9 cellular contexts compared by ENCODE assay signal in the genomic region with DNA sequence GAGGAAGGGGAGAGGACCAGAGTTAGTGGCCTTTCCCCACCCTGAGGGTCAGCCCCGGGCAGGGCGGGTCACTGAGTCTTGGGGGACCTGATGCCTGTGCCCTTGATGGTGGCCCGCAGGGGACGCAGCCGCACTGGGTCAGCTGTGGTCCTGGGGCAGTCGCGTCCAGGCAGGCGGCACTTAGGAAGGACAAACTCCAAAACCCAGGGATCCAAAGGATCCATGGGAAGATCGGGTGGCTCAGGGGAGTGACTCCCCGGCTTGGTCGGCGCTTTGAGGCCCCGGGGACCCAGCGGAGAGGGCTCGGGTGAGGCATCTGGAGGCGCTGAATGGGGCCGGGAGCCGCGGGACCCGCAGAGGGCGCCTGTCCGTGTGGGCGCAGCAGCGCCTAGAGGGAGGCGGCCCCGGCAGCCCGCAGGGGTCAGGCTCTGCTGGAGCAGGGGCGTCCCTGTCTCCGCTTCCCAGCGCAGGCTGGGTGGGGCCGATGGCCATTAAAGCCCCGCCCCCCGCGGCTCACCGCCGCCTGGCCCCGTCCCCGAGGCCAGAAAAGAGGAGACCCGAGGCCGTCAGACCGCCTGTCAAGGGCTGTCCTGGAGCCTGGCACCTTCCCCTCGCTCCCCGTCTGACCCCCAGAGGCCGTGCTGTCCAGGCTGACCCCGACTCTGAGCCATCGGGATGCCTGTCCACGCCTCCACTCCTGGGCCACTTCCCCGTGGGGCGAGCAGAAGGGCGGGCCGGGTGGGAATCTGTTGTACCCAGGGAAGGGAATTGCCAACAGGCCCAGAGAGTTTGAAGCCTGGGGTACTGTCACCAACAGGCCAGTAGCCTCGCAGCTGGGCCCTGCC. TPM values are rescaled to one million over a fixed set of nuclear protein-coding genes. Genes with fewer than 3 reads are reported as not detected.
DNase-seq lines count a peak whose midpoint lies in the region; ATAC-seq and TF ChIP-seq lines count a peak whose summit lies in the region.
"Had no signal": no experiment of that assay in that cellular context is flagged by ENCODE, and none has a peak within 500 bp of the region (broad histone marks: within the 10 kb centered on the region; RNA-seq: fewer than 3 reads in every experiment).

No MANE protein-coding gene starts in this region.

- H3K9me3 ChIP-seq in gastroesophageal sphincter, result no peaks in the 10 kb centered on the region

- peak overlapping the region; percentile 97 for H3K27ac Mint-ChIP-seq in osteocyte (ENCODE audit: unreplicated experiment)

- H3K4me1 ChIP-seq in gastroesophageal sphincter, result peaks cover 0 to 56% (median 23%) of the 10 kb centered on the region in 3 donors

- no peaks in the 10 kb centered on the region for H3K9me3 Mint-ChIP-seq in osteocyte (ENCODE audit: unreplicated experiment)

- peak in 3 of 4 experiments; percentile 24 to 75 (median 50) for TF ChIP-seq CTCF in gastroesophageal sphincter (IDR thresholded peaks at IDR 0.05)
- no peak for TF ChIP-seq CTCF in osteocyte (IDR thresholded peaks at IDR 0.05)

- H3K27me3 ChIP-seq in H7 (ENCODE audit: control insufficient read depth, insufficient read depth, low read length) (peaks cover 7% of the 10 kb centered on the region; the same call in 1 of the 2 replicates), gastroesophageal sphincter (no peaks in the 10 kb centered on the region)

- no peak for TF ChIP-seq POLR2A in gastroesophageal sphincter (IDR thresholded peaks at IDR 0.05)

- ATAC-seq in gastroesophageal sphincter (peak; percentile 84), GM21381 (IDR thresholded peaks at IDR 0.05; ENCODE audit: unreplicated experiment) (no peak), GM21447 (IDR thresholded peaks at IDR 0.05; ENCODE audit: unreplicated experiment) (no peak), GM21423 (IDR thresholded peaks at IDR 0.05; ENCODE audit: unreplicated experiment) (no peak)

- TF ChIP-seq EP300 in gastroesophageal sphincter (IDR thresholded peaks at IDR 0.05), result no peak

- peak; percentile 96 for DNase-seq in H7
- DNase-seq in activated T-cell treated with anti-CD3 and anti-CD28 coated beads, Interleukin-2, amount 50 U/mL, for 1 hour, result peak; percentile 50
- no peak for DNase-seq in osteocyte (ENCODE audit: extremely low spot score, unreplicated experiment)
- no peak for DNase-seq in MV-4-11 (lab: John Stamatoyannopoulos, UW)

- no peak overlapping the region for H3K4me3 Mint-ChIP-seq in osteocyte (ENCODE audit: unreplicated experiment)

- H3K4me1 Mint-ChIP-seq in osteocyte (ENCODE audit: unreplicated experiment), result peaks cover 23% of the 10 kb centered on the region

- H3K27me3 Mint-ChIP-seq in osteocyte (ENCODE audit: unreplicated experiment), result no peaks in the 10 kb centered on the region

- H3K4me3 ChIP-seq in H7 (ENCODE audit: insufficient read depth, low read depth, low read length) (peak overlapping the region; percentile 38), gastroesophageal sphincter (peak overlapping the region in 1 of 2 donors; percentile 47)

- H3K36me3 ChIP-seq in H7 (replicated peaks; ENCODE audit: control insufficient read depth, insufficient read depth, low read length) (no peaks in the 10 kb centered on the region), gastroesophageal sphincter (no peaks in the 10 kb centered on the region)

- 60% methylated on average over 3 of the region's 52 CpGs; no CpG with 5 or more reads in 1 of the 2 donors for WGBS in gastroesophageal sphincter (ENCODE audit: low coverage in 1 of 2), 2 donors

- no peaks in the 10 kb centered on the region for H3K36me3 Mint-ChIP-seq in osteocyte (ENCODE audit: unreplicated experiment)

- H3K27ac ChIP-seq in gastroesophageal sphincter, result peak overlapping the region in 3 of 4 donors; percentile 84 to 91 (median 87)

RNA-seq across cellular contexts. Expression of gene CIDEC, which starts 17.4 kb away (rescaled TPM):
- not detected in 2 replicates for total RNA-seq in H7 (2014; rRNA removed; shearing (Covaris generic))
- total RNA-seq in gastroesophageal sphincter (10 to 100 TPM in 1 of 4 donors, 1 to 10 TPM in 1, under 1 TPM in 1, not detected in 1; 0.35 to 12.4 (median 1.6) TPM), osteocyte (not detected in 2 replicates)
- total RNA-seq: RPMI7951 had no signal

RNA-seq across cellular contexts. Expression of gene RPUSD3, which starts 18.8 kb away (rescaled TPM):
- 117 and 131 TPM in 2 replicates for total RNA-seq in H7 (2014; rRNA removed; shearing (Covaris generic))
- total RNA-seq in gastroesophageal sphincter (10 to 100 TPM; 23.7 to 43.1 (median 32.6) TPM), osteocyte (35.9 and 36.1 TPM in 2 replicates)

RNA-seq across cellular contexts. Expression of gene JAGN1, which starts 27.8 kb away (rescaled TPM):
- 15.0 and 15.1 TPM in 2 replicates for total RNA-seq in H7 (2014; rRNA removed; shearing (Covaris generic))
- total RNA-seq in gastroesophageal sphincter (10 to 100 TPM; 23.4 to 39.3 (median 31.7) TPM), osteocyte (28.5 and 31.5 TPM in 2 replicates)

RNA-seq across cellular contexts. Expression of gene IL17RE, which starts 40.0 kb away (rescaled TPM):
- total RNA-seq in H7 (2014; rRNA removed; shearing (Covaris generic)), result 1.5 and 1.9 TPM in 2 replicates
- total RNA-seq in gastroesophageal sphincter (under 1 TPM; 0.47 to 0.85 (median 0.79) TPM), osteocyte (0.89 and 1.4 TPM in 2 replicates)
- total RNA-seq: RPMI7951 had no signal

RNA-seq across cellular contexts. Expression of gene TTLL3, which starts 52.6 kb away (rescaled TPM):
- total RNA-seq in H7 (2014; rRNA removed; shearing (Covaris generic)), result 3.7 and 7.4 TPM in 2 replicates
- total RNA-seq in gastroesophageal sphincter (10 to 100 TPM in 3 of 4 donors, 1 to 10 TPM in 1; 6.2 to 71.3 (median 29.5) TPM), osteocyte (53.6 and 54.8 TPM in 2 replicates)

Comparison
In these comparisons a context has a peak if more than half of its experiments do, and no peak if none do; other contexts are left out.
1. DNase-seq: peak in H7 (single experiment) and activated T-cell treated with anti-CD3 and anti-CD28 coated beads, Interleukin-2, amount 50 U/mL, for 1 hour (single experiment); none in osteocyte (single experiment) and MV-4-11 (single experiment).